ENCODE assay signal across 27 cellular contexts in genomic region chr10:22750131-22750530, GRCh38.
"Had no signal": no experiment of that assay in that cellular context is flagged by ENCODE, and none has a peak within 500 bp of the region (broad histone marks: within the 10 kb centered on the region; RNA-seq: fewer than 3 reads in every experiment).

No MANE protein-coding gene starts in this region.

- H2AFZ ChIP-seq: hepatocyte had no signal

- DNase-seq: effector memory CD8-positive, alpha-beta T cell; foreskin keratinocyte; heart left ventricle; islet precursor cell; kidney glomerular epithelial cell; left colon; left ventricle myocardium superior; lower lobe of right lung; pancreas; right cardiac atrium; sigmoid colon; stimulated activated CD4-positive, alpha-beta T cell treated with anti-CD3 and anti-CD28 coated beads, Interleukin-2, amount 100 ng/mL, for 24 hours; stimulated activated CD4-positive, alpha-beta T cell treated with anti-CD3 and anti-CD28 coated beads, Interleukin-4, amount 100 ng/mL, for 24 hours; stimulated activated naive CD4-positive, alpha-beta T cell treated with Interleukin-2 at 50 U/mL for 16 hours; stomach; thyroid gland; trophoblast cell had no signal

- H3K4me1 Mint-ChIP-seq: memory B cell; neural crest cell; stimulated activated effector memory CD8-positive, alpha-beta T cell treated with anti-CD3 and anti-CD28 coated beads, Interleukin-12 subunit alpha, Interleukin-12 subunit beta, amount 100 ng/mL, for 72 hours had no signal

- H3K9me3 Mint-ChIP-seq: effector memory CD8-positive, alpha-beta T cell; memory B cell; natural killer cell treated with Interleukin-12 subunit alpha and Interleukin-12 subunit beta and Interleukin-15 and Interleukin-18, amount 100 ng/mL, for 72 hours; stimulated activated effector memory CD8-positive, alpha-beta T cell treated with anti-CD3 and anti-CD28 coated beads, Interleukin-12 subunit alpha, Interleukin-12 subunit beta, amount 100 ng/mL, for 72 hours had no signal

- H3K36me3 Mint-ChIP-seq: memory B cell; natural killer cell treated with Interleukin-12 subunit alpha and Interleukin-12 subunit beta and Interleukin-15 and Interleukin-18, amount 100 ng/mL, for 72 hours; stimulated activated effector memory CD8-positive, alpha-beta T cell treated with anti-CD3 and anti-CD28 coated beads, Interleukin-12 subunit alpha, Interleukin-12 subunit beta, amount 100 ng/mL, for 72 hours had no signal

- H3K27me3 Mint-ChIP-seq: memory B cell, progenitor cell of endocrine pancreas had no signal

- H3K27ac ChIP-seq: coronary artery, foreskin keratinocyte, gastroesophageal sphincter, heart left ventricle, hepatocyte, lower lobe of right lung, neutrophil, pancreas, sigmoid colon, stomach, thyroid gland, vagina had no signal

- H3K4me2 ChIP-seq: hepatocyte had no signal

- H3K27me3 ChIP-seq: foreskin keratinocyte, gastroesophageal sphincter, heart left ventricle, hepatocyte, neutrophil, pancreas, sigmoid colon, stomach, thyroid gland, vagina had no signal

- H3K9me3 ChIP-seq: gastroesophageal sphincter, lower lobe of right lung, neutrophil, pancreas, sigmoid colon, stomach, thyroid gland, vagina had no signal

- H3K4me1 ChIP-seq: lower lobe of right lung, pancreas, sigmoid colon, stomach, thyroid gland, vagina had no signal

- H3K4me3 ChIP-seq: coronary artery, gastroesophageal sphincter, heart left ventricle, hepatocyte, lower lobe of right lung, pancreas, sigmoid colon, stomach, thyroid gland, vagina had no signal

- H3K36me3 ChIP-seq: gastroesophageal sphincter, heart left ventricle, lower lobe of right lung, neutrophil, pancreas, sigmoid colon, stomach, thyroid gland, vagina had no signal

- H3K79me2 ChIP-seq: hepatocyte had no signal

- H3K27ac Mint-ChIP-seq: effector memory CD8-positive, alpha-beta T cell; memory B cell; natural killer cell treated with Interleukin-12 subunit alpha and Interleukin-12 subunit beta and Interleukin-15 and Interleukin-18, amount 100 ng/mL, for 72 hours; progenitor cell of endocrine pancreas; stimulated activated effector memory CD8-positive, alpha-beta T cell treated with anti-CD3 and anti-CD28 coated beads, Interleukin-12 subunit alpha, Interleukin-12 subunit beta, amount 100 ng/mL, for 72 hours had no signal

- ATAC-seq: effector memory CD8-positive, alpha-beta T cell; foreskin keratinocyte; gastroesophageal sphincter; heart left ventricle; left colon; left ventricle myocardium superior; lower lobe of right lung; natural killer cell treated with Interleukin-12 subunit alpha and Interleukin-12 subunit beta and Interleukin-15 and Interleukin-18, amount 100 ng/mL, for 72 hours; pancreas; right cardiac atrium; stimulated activated effector memory CD8-positive, alpha-beta T cell treated with anti-CD3 and anti-CD28 coated beads, Interleukin-12 subunit alpha, Interleukin-12 subunit beta, amount 100 ng/mL, for 72 hours had no signal

- H3K4me3 Mint-ChIP-seq: effector memory CD8-positive, alpha-beta T cell; memory B cell; natural killer cell treated with Interleukin-12 subunit alpha and Interleukin-12 subunit beta and Interleukin-15 and Interleukin-18, amount 100 ng/mL, for 72 hours; neural crest cell; stimulated activated effector memory CD8-positive, alpha-beta T cell treated with anti-CD3 and anti-CD28 coated beads, Interleukin-12 subunit alpha, Interleukin-12 subunit beta, amount 100 ng/mL, for 72 hours had no signal
